ENCODE assay signal across 18 cellular contexts in the genomic region with DNA sequence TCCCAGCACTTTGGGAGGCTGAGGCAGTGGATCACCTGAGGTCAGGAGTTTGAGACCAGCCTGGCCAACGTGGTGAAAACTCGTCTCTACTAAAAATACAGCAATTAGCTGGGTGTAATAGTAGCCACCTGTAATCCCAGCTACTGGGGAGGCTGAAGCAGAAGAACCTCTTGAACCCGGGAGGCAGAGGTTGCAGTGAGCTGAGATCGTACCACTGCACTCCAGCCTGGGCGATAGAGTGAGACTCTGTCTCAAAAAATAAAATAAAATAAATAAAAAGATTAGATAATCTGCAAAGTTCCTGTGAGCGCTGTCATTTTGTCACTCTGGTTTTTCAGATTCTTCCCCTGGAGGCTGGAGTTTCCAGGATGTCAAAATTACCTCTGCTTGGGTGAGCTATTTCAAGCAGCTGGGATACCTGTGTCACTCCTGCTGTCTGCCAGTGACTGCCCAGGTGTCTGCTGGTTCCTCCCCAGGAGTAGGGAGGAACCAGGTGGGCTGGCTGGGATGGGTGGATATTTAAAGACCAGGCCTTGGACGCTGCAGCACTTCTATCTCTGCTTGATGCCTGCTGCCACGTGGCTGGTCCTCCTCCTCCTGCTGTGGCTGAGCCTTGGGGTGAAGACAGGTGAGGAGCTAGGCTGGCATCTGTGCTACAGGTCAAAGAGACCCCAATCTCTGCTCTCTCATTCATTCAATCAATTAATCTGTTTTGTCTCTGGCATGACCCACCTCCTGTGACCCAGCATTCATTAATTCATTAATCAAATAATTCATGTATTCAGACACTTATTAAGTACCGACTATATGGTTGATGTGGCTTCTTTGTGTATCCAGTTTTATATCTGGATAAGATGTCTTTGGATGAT. TPM values are rescaled to one million over a fixed set of nuclear protein-coding genes. Genes with fewer than 3 reads are reported as not detected.
A peak's percentile ranks its signal among the peaks of the same experiment; 100 is the strongest.
DNase-seq lines count a peak whose midpoint lies in the region; ATAC-seq, FAIRE-seq and TF ChIP-seq lines count a peak whose summit lies in the region.
"Had no signal": no experiment of that assay in that cellular context is flagged by ENCODE, and none has a peak within 500 bp of the region (broad histone marks: within the 10 kb centered on the region; RNA-seq: fewer than 3 reads in every experiment).

No MANE protein-coding gene starts in this region.

- H3K4me1 ChIP-seq in neuronal stem cell (ENCODE audit: control insufficient read depth in 2 of 2, insufficient read depth in 1 of 2, low read depth in 1 of 2, low read length in 2 of 2) = peaks cover 16% of the 10 kb centered on the region in 2 donors

- ATAC-seq in WTC11 = no peak
- ATAC-seq: HepG2 had no signal

- no peak overlapping the region for H3K27ac ChIP-seq in neuronal stem cell (replicated peaks; ENCODE audit: low read length)
- H3K27ac ChIP-seq: SJCRH30 had no signal

- no peaks in the 10 kb centered on the region for H3K9me3 ChIP-seq in neuronal stem cell (replicated peaks in 1 of 2; ENCODE audit: control insufficient read depth in 2 of 2, insufficient read depth in 1 of 2, low read depth in 1 of 2, low read length in 2 of 2)
- H3K9me3 ChIP-seq: SJCRH30 had no signal

- no peak overlapping the region for H3K4me2 ChIP-seq in neuronal stem cell (ENCODE audit: insufficient read depth, low read length, poor library complexity, severe bottlenecking)

- H3K27me3 Mint-ChIP-seq in CD14-positive monocyte (ENCODE audit: low read depth in 3 of 3) (peaks cover 0 to 2% (median 2%) of the 10 kb centered on the region in 3 donors), WTC11 (ENCODE audit: low read depth) (peaks cover 9% of the 10 kb centered on the region)

- no peak overlapping the region for H3K14ac ChIP-seq in neuronal stem cell (ENCODE audit: low read length)

- H2AFZ ChIP-seq in neuronal stem cell (ENCODE audit: low read length) = no peak overlapping the region

- no peak overlapping the region for H2AK5ac ChIP-seq in neuronal stem cell (ENCODE audit: low read depth, low read length)

- no peak overlapping the region for H3K9ac ChIP-seq in neuronal stem cell (ENCODE audit: low read depth, low read length, poor library complexity)

- H3K4me3 ChIP-seq in neuronal stem cell (ENCODE audit: low read length in 2 of 2) = no peak overlapping the region
- H3K4me3 ChIP-seq: SJCRH30 had no signal

- DNase-seq in CD14-positive monocyte (ENCODE audit: low spot score) (peak; percentile 39), GM20000 (ENCODE audit: low spot score) (peak; percentile 8), WTC11 (ENCODE audit: low spot score) (no peak), neuronal stem cell (ENCODE audit: low spot score) (no peak), GM12891 (ENCODE audit: insufficient read length, low spot score) (no peak), GM13976 (ENCODE audit: low spot score) (no peak), NCI-H1930 (lab: John Stamatoyannopoulos, UW) (no peak), activated T-cell treated with anti-CD3 and anti-CD28 coated beads for 4 hours (no peak)
- DNase-seq: Calu3, DMS79, GF-D8, NCI-H1105 treated with DMSO at 0.1 percent for 48 hours, NCI-H2029, NCI-H2171 treated with DMSO at 0.1 percent for 48 hours, SJCRH30 had no signal

- H3K27ac Mint-ChIP-seq in CD14-positive monocyte = peak overlapping the region in 1 of 7 donors; percentile 33
- H3K27ac Mint-ChIP-seq in WTC11 = no peak overlapping the region

- no peak for FAIRE-seq in GM12891 (lab: Jason Lieb, UNC)
- FAIRE-seq: H1, HepG2 had no signal

- no peak for TF ChIP-seq CTCF in CD14-positive monocyte (IDR thresholded peaks at IDR 0.05)
- TF ChIP-seq CTCF in GM20000 (IDR thresholded peaks at IDR 0.05; ENCODE audit: extremely low read depth, missing control alignments) = no peak
- TF ChIP-seq CTCF in WTC11 (IDR thresholded peaks at IDR 0.05) = no peak
- no peak for TF ChIP-seq CTCF in GM13976 (IDR thresholded peaks at IDR 0.05; ENCODE audit: borderline replicate concordance, control extremely low read depth, extremely low read depth, insufficient read depth, missing control alignments)

- in situ Hi-C loops in GM13976 (cut with MboI; ENCODE audit: low sequenced_read_pairs, unreplicated experiment) = no loop called here

- H2BK15ac ChIP-seq in neuronal stem cell (ENCODE audit: low read length) = no peak overlapping the region

- POLR2A ChIA-PET in WTC11 (lab: Charles Lee) = no interaction called here

- H3K18ac ChIP-seq in neuronal stem cell (ENCODE audit: low read length) = peak overlapping the region; percentile 74

- CTCF ChIA-PET in WTC11 (lab: Charles Lee) = interaction anchor here (1.6 kb wide), 1 partner anchor 193 kb away, joined by 3 read pairs; no protein-coding TSS in a partner anchor

- H3K9me3 Mint-ChIP-seq in CD14-positive monocyte = peaks cover 0 to 2% (median 0%) of the 10 kb centered on the region in 7 donors
- peaks cover 1% of the 10 kb centered on the region; the same call in 1 of the 2 replicates for H3K9me3 Mint-ChIP-seq in WTC11

- intact Hi-C loops in CD14-positive monocyte (cut with micrococcal nuclease) = no loop called here

- peaks cover 0 to 8% of the 10 kb centered on the region in 2 donors for H3K36me3 ChIP-seq in neuronal stem cell (replicated peaks in 1 of 2; ENCODE audit: control insufficient read depth in 2 of 2, insufficient read depth in 2 of 2, low read length in 2 of 2)
- H3K36me3 ChIP-seq: SJCRH30 had no signal

- no peaks in the 10 kb centered on the region for H3K27me3 ChIP-seq in neuronal stem cell (ENCODE audit: control insufficient read depth in 3 of 3, insufficient read depth in 3 of 3, low read depth in 1 of 3, low read length in 3 of 3)
- H3K27me3 ChIP-seq: SJCRH30 had no signal

- no peak overlapping the region for H2BK5ac ChIP-seq in neuronal stem cell (ENCODE audit: low read length)

- H3K79me1 ChIP-seq in neuronal stem cell (ENCODE audit: low read depth, low read length) = peaks cover 3% of the 10 kb centered on the region

- no peak overlapping the region for H3K23ac ChIP-seq in neuronal stem cell (ENCODE audit: low read depth, low read length, poor library complexity)

- WGBS in neuronal stem cell (ENCODE audit: extremely low coverage in 2 of 2, insufficient read length in 2 of 2, insufficient replicate concordance in 1 of 2), 2 donors = no CpG with 5 or more reads among the region's 9 CpGs

- no peak overlapping the region for H3K4ac ChIP-seq in neuronal stem cell (ENCODE audit: low read length)

- H3K4me1 Mint-ChIP-seq in CD14-positive monocyte (peaks cover 2% of the 10 kb centered on the region), WTC11 (peaks cover 47% of the 10 kb centered on the region)

- H4K91ac ChIP-seq in neuronal stem cell (ENCODE audit: low read depth, low read length, poor library complexity) = no peak overlapping the region

- no peak for TF ChIP-seq POLR2A in GM12891 (IDR thresholded peaks at IDR 0.05; ENCODE audit: low read depth, low read length)

- H3K4me3 Mint-ChIP-seq in CD14-positive monocyte (no peak overlapping the region), WTC11 (no peak overlapping the region)

- no peak overlapping the region for H2BK12ac ChIP-seq in neuronal stem cell (ENCODE audit: low read length)

- H3K36me3 Mint-ChIP-seq in CD14-positive monocyte = peaks cover 18 to 26% of the 10 kb centered on the region in 2 donors
- H3K36me3 Mint-ChIP-seq in WTC11 = no peaks in the 10 kb centered on the region; the same call in 1 of the 2 replicates

- no peak overlapping the region for H2BK120ac ChIP-seq in neuronal stem cell (ENCODE audit: low read depth, low read length)

- H4K8ac ChIP-seq in neuronal stem cell (ENCODE audit: low read depth, low read length) = no peak overlapping the region

TF ChIP-seq in WTC11, 78 proteins besides CTCF, POLR2A, EP300 and RAD21 (continues in another document):
- no peak for TF ChIP-seq NR3C1 (CRISPR knock-in tag; conservative IDR thresholded peaks at IDR 0.05; ENCODE audit: low read depth)

TF ChIP-seq in GM12891, 5 proteins besides CTCF, POLR2A, EP300 and RAD21:
- TF ChIP-seq POU2F2 (IDR thresholded peaks at IDR 0.05; ENCODE audit: low read depth, low read length) = no peak
TF ChIP-seq in GM12891: peak in this region for 0.

RNA-seq across cellular contexts. Expression of a gene that starts 19.5 kb away (rescaled TPM):
- not detected for polyA plus RNA-seq in CD14-positive monocyte
- 0.34 to 0.77 TPM (median 0.57 TPM) in 3 replicates for total RNA-seq in WTC11 (2021)
- polyA plus RNA-seq in neuronal stem cell (2013, experiment 1 of 2) = 1.2 TPM
- polyA plus RNA-seq in neuronal stem cell (2013, experiment 2 of 2) = 1.3 TPM
- polyA plus RNA-seq in GM12891 (2012; ENCODE audit: low read depth, missing spikeins) = 0.72 TPM
- total RNA-seq: RPMI7951, SJCRH30 had no signal

Comparison
In these comparisons a context has a peak if more than half of its experiments do, and no peak if none do; other contexts are left out.
1. DNase-seq: peak in CD14-positive monocyte (single experiment) and GM20000 (single experiment); none in WTC11 (single experiment), neuronal stem cell (single experiment), GM12891 (single experiment), GM13976 (single experiment), NCI-H1930 (0 of 2) and activated T-cell treated with anti-CD3 and anti-CD28 coated beads for 4 hours (single experiment).